In genomic region chr4:176791591-176792347, GRCh38 we compare ENCODE assay signal across 9 cellular contexts. TPM values are rescaled to one million over a fixed set of nuclear protein-coding genes. Genes with fewer than 3 reads are reported as not detected.
A peak's percentile ranks its signal among the peaks of the same experiment; 100 is the strongest.
DNase-seq lines count a peak whose midpoint lies in the region; ATAC-seq and TF ChIP-seq lines count a peak whose summit lies in the region.
"Had no signal": no experiment of that assay in that cellular context is flagged by ENCODE, and none has a peak within 500 bp of the region (broad histone marks: within the 10 kb centered on the region; RNA-seq: fewer than 3 reads in every experiment).

No MANE protein-coding gene starts in this region.

- intact Hi-C loops in posterior cingulate gyrus (cut with DNase I): loop anchor here (5.0 kb wide), 2 partner anchors 256 to 414 kb away; no protein-coding TSS in a partner anchor

- peak overlapping the region; percentile 61 for H3K4me3 ChIP-seq in BE2C (ENCODE audit: low read depth, low read length)
- peak overlapping the region; percentile 67 to 77 for H3K4me3 ChIP-seq in gastroesophageal sphincter

- no peak for TF ChIP-seq CTCF in BE2C (IDR thresholded peaks at IDR 0.05; ENCODE audit: low read depth, low read length)
- TF ChIP-seq CTCF in RWPE1 (conservative IDR thresholded peaks at IDR 0.05; ENCODE audit: low read depth): no peak
- TF ChIP-seq CTCF in gastroesophageal sphincter (IDR thresholded peaks at IDR 0.05): no peak

- H3K4me1 ChIP-seq in BE2C (no peaks in the 10 kb centered on the region), gastroesophageal sphincter (peaks cover 0 to 30% (median 0%) of the 10 kb centered on the region in 3 donors)

- peaks cover 11% of the 10 kb centered on the region for H3K27me3 ChIP-seq in BE2C
- no peaks in the 10 kb centered on the region for H3K27me3 ChIP-seq in gastroesophageal sphincter

- H3K27ac ChIP-seq in RWPE1 (peak overlapping the region; percentile 89), gastroesophageal sphincter (peak overlapping the region; percentile 47 to 88 (median 84))

- TF ChIP-seq EP300 in gastroesophageal sphincter (IDR thresholded peaks at IDR 0.05): no peak

- WGBS in gastroesophageal sphincter (ENCODE audit: low coverage in 1 of 2), 2 donors: 0 to 9% methylated on average over 3 to 13 of the region's 47 CpGs

- POLR2A ChIA-PET in RWPE1 (lab: Yijun Ruan, JAX; ENCODE audit: low non-redundant PET): no interaction called here

- ATAC-seq in GM21447 (IDR thresholded peaks at IDR 0.05; ENCODE audit: unreplicated experiment) (peak; percentile 16), gastroesophageal sphincter (peak; percentile 45)
- ATAC-seq: HCT116 had no signal

- TF ChIP-seq POLR2A in gastroesophageal sphincter (IDR thresholded peaks at IDR 0.05): no peak

- H3K9me3 ChIP-seq in BE2C: no peaks in the 10 kb centered on the region
- H3K9me3 ChIP-seq in gastroesophageal sphincter: no peaks in the 10 kb centered on the region

- H3K36me3 ChIP-seq in BE2C (no peaks in the 10 kb centered on the region), gastroesophageal sphincter (no peaks in the 10 kb centered on the region)

- DNase-seq in BE2C (peak; percentile 43), RWPE1 (ENCODE audit: low spot score) (peak; percentile 20), posterior cingulate gyrus (peak in 6 of 10 donors; percentile 4 to 70 (median 31)), NCI-H2029 (lab: John Stamatoyannopoulos, UW) (no peak), NCI-H345 (lab: John Stamatoyannopoulos, UW) (no peak), GOT3 (lab: John Stamatoyannopoulos, UW) (no peak)

- CTCF ChIA-PET in RWPE1 (lab: Yijun Ruan, JAX): interaction anchor here (0.6 to 2.5 kb wide), 3 partner anchors 243 to 412 kb away, joined by 3 to 22 read pairs (median 3); no protein-coding TSS in a partner anchor

RNA-seq across cellular contexts. Expression of gene VEGFC, which starts 1.0 kb away (rescaled TPM):
- not detected for polyA plus RNA-seq in BE2C (2012; ENCODE audit: insufficient read depth, insufficient read length, low read depth)
- total RNA-seq in gastroesophageal sphincter: 1 to 10 TPM; 3.0 to 8.3 (median 8.1) TPM

Comparison
In these comparisons a context has a peak if more than half of its experiments do, and no peak if none do; other contexts are left out.
1. DNase-seq: peak in BE2C (single experiment), RWPE1 (single experiment) and posterior cingulate gyrus (6 of 10); none in NCI-H2029 (single experiment), NCI-H345 (single experiment) and GOT3 (single experiment).